In genomic region chr1:3434406-3435110, GRCh38 we compare ENCODE assay signal across 28 cellular contexts. TPM values are rescaled to one million over a fixed set of nuclear protein-coding genes. Genes with fewer than 3 reads are reported as not detected.
"Had no signal": no experiment of that assay in that cellular context is flagged by ENCODE, and none has a peak within 500 bp of the region (broad histone marks: within the 10 kb centered on the region; RNA-seq: fewer than 3 reads in every experiment).

No MANE protein-coding gene starts in this region.

- H3K4me1 Mint-ChIP-seq: central memory CD8-positive, alpha-beta T cell; mesothelial cell of epicardium; stimulated activated effector memory CD8-positive, alpha-beta T cell treated with anti-CD3 and anti-CD28 coated beads, Interleukin-12 subunit alpha, Interleukin-12 subunit beta, amount 100 ng/mL, for 72 hours had no signal

- H3K4me3 Mint-ChIP-seq: central memory CD8-positive, alpha-beta T cell; effector memory CD8-positive, alpha-beta T cell; mesothelial cell of epicardium; naive B cell; natural killer cell treated with Interleukin-12 subunit alpha and Interleukin-12 subunit beta and Interleukin-15 and Interleukin-18, amount 100 ng/mL, for 72 hours; neural crest cell; stimulated activated effector memory CD8-positive, alpha-beta T cell treated with anti-CD3 and anti-CD28 coated beads, Interleukin-12 subunit alpha, Interleukin-12 subunit beta, amount 100 ng/mL, for 72 hours; type B pancreatic cell had no signal

- H3K4me3 ChIP-seq: esophagus squamous epithelium, left lung, mucosa of descending colon, right atrium auricular region, sigmoid colon, testis, tibial artery had no signal

- H3K27me3 ChIP-seq: right atrium auricular region, testis, tibial artery had no signal

- H3K9me3 Mint-ChIP-seq: central memory CD8-positive, alpha-beta T cell; effector memory CD8-positive, alpha-beta T cell; mesothelial cell of epicardium; naive B cell; natural killer cell treated with Interleukin-12 subunit alpha and Interleukin-12 subunit beta and Interleukin-15 and Interleukin-18, amount 100 ng/mL, for 72 hours; neural crest cell; stimulated activated effector memory CD8-positive, alpha-beta T cell treated with anti-CD3 and anti-CD28 coated beads, Interleukin-12 subunit alpha, Interleukin-12 subunit beta, amount 100 ng/mL, for 72 hours; type B pancreatic cell had no signal

- H3K4me1 ChIP-seq: esophagus squamous epithelium, left lung, parathyroid adenoma, right atrium auricular region, sigmoid colon, testis, tibial artery had no signal

- ATAC-seq: effector memory CD8-positive, alpha-beta T cell; left lung; mucosa of descending colon; natural killer cell treated with Interleukin-12 subunit alpha and Interleukin-12 subunit beta and Interleukin-15 and Interleukin-18, amount 100 ng/mL, for 72 hours; stimulated activated effector memory CD8-positive, alpha-beta T cell treated with anti-CD3 and anti-CD28 coated beads, Interleukin-12 subunit alpha, Interleukin-12 subunit beta, amount 100 ng/mL, for 72 hours; stimulated activated naive CD8-positive, alpha-beta T cell treated with anti-CD3 and anti-CD28 coated beads, Interleukin-15, Interleukin-2, amounts not matched to agents 100 U/mL and 50 U/mL, for 24 hours had no signal

- DNase-seq: cortex of kidney; effector memory CD8-positive, alpha-beta T cell; erythroblast; esophagus squamous epithelium; foreskin melanocyte; glutamatergic neuron; hypothalamus; mesenchymal stem cell; naive B cell; sigmoid colon; stimulated activated CD4-positive, alpha-beta T cell treated with anti-CD3 and anti-CD28 coated beads, Interleukin-2, amount 100 ng/mL, for 24 hours; stimulated activated CD4-positive, alpha-beta T cell treated with anti-CD3 and anti-CD28 coated beads, Interleukin-4, amount 100 ng/mL, for 24 hours; stimulated activated naive CD8-positive, alpha-beta T cell treated with anti-CD3 and anti-CD28 coated beads, Interleukin-15, Interleukin-2, amounts not matched to agents 100 U/mL and 50 U/mL, for 24 hours; substantia nigra; testis; tibial artery had no signal

- H3K36me3 Mint-ChIP-seq: mesothelial cell of epicardium; naive B cell; natural killer cell treated with Interleukin-12 subunit alpha and Interleukin-12 subunit beta and Interleukin-15 and Interleukin-18, amount 100 ng/mL, for 72 hours; type B pancreatic cell had no signal

- H3K36me3 ChIP-seq: esophagus squamous epithelium, left lung, right atrium auricular region, sigmoid colon had no signal

- H3K9me3 ChIP-seq: esophagus squamous epithelium, left lung, mucosa of descending colon, right atrium auricular region, sigmoid colon, testis, tibial artery had no signal

- H3K27ac ChIP-seq: esophagus squamous epithelium, left lung, parathyroid adenoma, right atrium auricular region, sigmoid colon, testis, tibial artery had no signal

- H3K27me3 Mint-ChIP-seq: central memory CD8-positive, alpha-beta T cell; natural killer cell treated with Interleukin-12 subunit alpha and Interleukin-12 subunit beta and Interleukin-15 and Interleukin-18, amount 100 ng/mL, for 72 hours; progenitor cell of endocrine pancreas; type B pancreatic cell had no signal

- H3K27ac Mint-ChIP-seq: effector memory CD8-positive, alpha-beta T cell; mesothelial cell of epicardium; naive B cell; natural killer cell treated with Interleukin-12 subunit alpha and Interleukin-12 subunit beta and Interleukin-15 and Interleukin-18, amount 100 ng/mL, for 72 hours; progenitor cell of endocrine pancreas; stimulated activated effector memory CD8-positive, alpha-beta T cell treated with anti-CD3 and anti-CD28 coated beads, Interleukin-12 subunit alpha, Interleukin-12 subunit beta, amount 100 ng/mL, for 72 hours; type B pancreatic cell had no signal

RNA-seq across cellular contexts. Expression of gene ARHGEF16, which starts 19.9 kb away (rescaled TPM):
- total RNA-seq: natural killer cell treated with Interleukin-12 subunit alpha and Interleukin-12 subunit beta and Interleukin-15 and Interleukin-18, amount 100 ng/mL, for 72 hours; osteoblast had no signal
